13 cellular contexts compared by ENCODE assay signal in genomic region chr2:96890252-96890651, GRCh38.
"Had no signal": no experiment of that assay in that cellular context is flagged by ENCODE, and none has a peak within 500 bp of the region (broad histone marks: within the 10 kb centered on the region; RNA-seq: fewer than 3 reads in every experiment).

No MANE protein-coding gene starts in this region.

- H3K27ac Mint-ChIP-seq: activated T-cell treated with anti-CD3 and anti-CD28 coated beads, Interleukin-2, amount 50 U/mL, for 24 hours; T-helper 2 cell treated with Interferon-gamma antibody and Interleukin-4, amounts not matched to agents 5 μg/mL and 100 μg/mL, for 36 hours had no signal

- H3K27me3 ChIP-seq: brain microvascular endothelial cell, pancreas, thyroid gland had no signal

- ATAC-seq: activated CD4-positive, CD25-positive, alpha-beta regulatory T cell treated with anti-CD3 and anti-CD28 coated beads, Interleukin-2, amount 50 U/mL, for 24 hours; activated naive CD4-positive, alpha-beta T cell treated with anti-CD3 and anti-CD28 coated beads, Interleukin-2, amount 50 U/mL, for 72 hours; left colon; pancreas had no signal

- H3K27me3 Mint-ChIP-seq: activated T-cell treated with anti-CD3 and anti-CD28 coated beads, Interleukin-2, amount 50 U/mL, for 24 hours had no signal

- H3K9me3 Mint-ChIP-seq: activated naive CD4-positive, alpha-beta T cell treated with anti-CD3 and anti-CD28 coated beads, Interleukin-2, amount 50 U/mL, for 72 hours; activated T-cell treated with anti-CD3 and anti-CD28 coated beads, Interleukin-2, amount 50 U/mL, for 24 hours; T-helper 2 cell treated with Interferon-gamma antibody and Interleukin-4, amounts not matched to agents 5 μg/mL and 100 μg/mL, for 36 hours had no signal

- H3K36me3 Mint-ChIP-seq: activated naive CD4-positive, alpha-beta T cell treated with anti-CD3 and anti-CD28 coated beads, Interleukin-2, amount 50 U/mL, for 72 hours had no signal

- H3K36me3 ChIP-seq: brain microvascular endothelial cell, pancreas, thyroid gland had no signal

- DNase-seq: activated effector memory CD4-positive, alpha-beta T cell treated with anti-CD3 and anti-CD28 coated beads, Interleukin-2, amount 50 U/mL, for 16 hours; activated T-cell treated with anti-CD3 and anti-CD28 coated beads, Interleukin-2, amount 50 U/mL, for 24 hours; amniotic stem cell; brain microvascular endothelial cell; left colon; mammary epithelial cell; pancreas; retina; thyroid gland had no signal

- H3K9me3 ChIP-seq: pancreas, thyroid gland had no signal

- H3K4me3 ChIP-seq: pancreas, skin epidermis, thyroid gland had no signal

- H3K4me3 Mint-ChIP-seq: activated T-cell treated with anti-CD3 and anti-CD28 coated beads, Interleukin-2, amount 50 U/mL, for 24 hours; T-helper 2 cell treated with Interferon-gamma antibody and Interleukin-4, amounts not matched to agents 5 μg/mL and 100 μg/mL, for 36 hours had no signal

- FAIRE-seq: pancreas had no signal

- H3K27ac ChIP-seq: brain microvascular endothelial cell, pancreas, thyroid gland had no signal
